ENCODE assay signal across 9 cellular contexts in the genomic region with DNA sequence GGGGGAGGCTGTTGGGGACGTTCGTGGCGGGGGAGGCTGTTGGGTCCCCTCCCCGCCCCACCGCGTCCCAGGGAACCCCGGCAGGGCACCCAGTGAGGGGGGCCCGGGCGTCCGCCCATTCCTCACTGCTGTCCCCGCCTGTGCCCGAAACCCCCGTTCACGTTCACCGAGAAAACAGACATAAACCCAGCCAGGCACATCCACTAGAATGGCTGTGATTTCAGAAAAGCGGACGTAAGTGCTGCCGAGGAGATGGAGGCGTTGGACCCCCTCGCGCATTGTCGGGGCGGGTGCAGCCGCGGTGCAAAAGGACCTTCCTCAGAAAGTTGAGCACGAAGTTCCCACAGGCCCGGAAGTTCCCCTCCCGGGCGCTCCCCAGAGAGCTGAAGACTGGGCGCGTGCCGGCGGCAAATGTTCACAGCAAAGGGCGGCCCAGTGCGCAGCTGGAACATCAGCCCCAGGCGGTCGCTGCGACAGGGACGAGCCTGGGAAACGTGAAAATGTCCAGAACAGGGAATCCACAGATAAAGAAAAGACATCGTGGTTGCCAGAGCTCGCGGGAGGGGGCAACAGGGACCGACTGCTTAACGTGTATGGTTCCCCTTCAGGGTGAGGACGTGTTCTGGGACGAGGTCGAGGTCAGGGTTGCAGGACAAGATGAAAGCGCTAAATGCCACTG. TPM values are rescaled to one million over a fixed set of nuclear protein-coding genes. Genes with fewer than 3 reads are reported as not detected.
A peak's percentile ranks its signal among the peaks of the same experiment; 100 is the strongest.
DNase-seq lines count a peak whose midpoint lies in the region; FAIRE-seq and TF ChIP-seq lines count a peak whose summit lies in the region.
"Had no signal": no experiment of that assay in that cellular context is flagged by ENCODE, and none has a peak within 500 bp of the region (broad histone marks: within the 10 kb centered on the region; RNA-seq: fewer than 3 reads in every experiment).

No MANE protein-coding gene starts in this region.

- H3K36me3 Mint-ChIP-seq in HFFc6 (ENCODE audit: low read depth): no peaks in the 10 kb centered on the region
- H3K36me3 Mint-ChIP-seq in activated T-helper 2 cell treated with anti-CD3 and anti-CD28 coated beads, Interferon-gamma antibody, Interleukin-2, Interleukin-4, amounts not matched to agents 10 μg/mL and 5 μg/mL and 100 μg/mL, durations not matched to agents 14 hours and 24 hours and 36 hours (ENCODE audit: low read depth): no peaks in the 10 kb centered on the region

- H3K27ac ChIP-seq in right atrium auricular region (peak overlapping the region in 1 of 2 donors; percentile 35), small intestine (ENCODE audit: low read depth in 1 of 2, low read length in 1 of 2) (no peak overlapping the region), substantia nigra (ENCODE audit: low read depth, low read length, poor library complexity, severe bottlenecking) (no peak overlapping the region)

- peak overlapping the region; percentile 77 for H3K4me3 Mint-ChIP-seq in HFFc6
- peak overlapping the region; percentile 52 for H3K4me3 Mint-ChIP-seq in activated T-helper 2 cell treated with anti-CD3 and anti-CD28 coated beads, Interferon-gamma antibody, Interleukin-2, Interleukin-4, amounts not matched to agents 10 μg/mL and 5 μg/mL and 100 μg/mL, durations not matched to agents 14 hours and 24 hours and 36 hours (ENCODE audit: low read depth)

- no peaks in the 10 kb centered on the region for H3K36me3 ChIP-seq in right atrium auricular region
- H3K36me3 ChIP-seq in small intestine (ENCODE audit: control insufficient read depth in 2 of 2, insufficient read depth in 2 of 2, low read length in 2 of 2): no peaks in the 10 kb centered on the region

- peaks cover 24% of the 10 kb centered on the region for H3K4me1 Mint-ChIP-seq in HFFc6 (ENCODE audit: low read depth)
- H3K4me1 Mint-ChIP-seq in activated T-helper 2 cell treated with anti-CD3 and anti-CD28 coated beads, Interferon-gamma antibody, Interleukin-2, Interleukin-4, amounts not matched to agents 10 μg/mL and 5 μg/mL and 100 μg/mL, durations not matched to agents 14 hours and 24 hours and 36 hours (ENCODE audit: low read depth): peaks cover 5% of the 10 kb centered on the region

- H3K4me3 ChIP-seq in right atrium auricular region: peak overlapping the region; percentile 19 to 50
- H3K4me3 ChIP-seq in small intestine (ENCODE audit: low read depth in 1 of 2, low read length in 2 of 2): peak overlapping the region in 1 of 2 donors; percentile 28

- FAIRE-seq in small intestine (lab: Jason Lieb, UNC): no peak

- peak overlapping the region; percentile 18 for H3K27ac Mint-ChIP-seq in HFFc6
- H3K27ac Mint-ChIP-seq in activated T-helper 2 cell treated with anti-CD3 and anti-CD28 coated beads, Interferon-gamma antibody, Interleukin-2, Interleukin-4, amounts not matched to agents 10 μg/mL and 5 μg/mL and 100 μg/mL, durations not matched to agents 14 hours and 24 hours and 36 hours: no peak overlapping the region

- no peaks in the 10 kb centered on the region for H3K9me3 ChIP-seq in right atrium auricular region
- H3K9me3 ChIP-seq in small intestine (ENCODE audit: control insufficient read depth, low read depth): no peaks in the 10 kb centered on the region

- WGBS in small intestine, 3 donors: 4 to 8% (median 5%) methylated on average over 43 to 49 of the region's 49 CpGs

- no peaks in the 10 kb centered on the region for H3K9me3 Mint-ChIP-seq in HFFc6
- no peaks in the 10 kb centered on the region for H3K9me3 Mint-ChIP-seq in activated T-helper 2 cell treated with anti-CD3 and anti-CD28 coated beads, Interferon-gamma antibody, Interleukin-2, Interleukin-4, amounts not matched to agents 10 μg/mL and 5 μg/mL and 100 μg/mL, durations not matched to agents 14 hours and 24 hours and 36 hours

- H3K27me3 Mint-ChIP-seq in HFFc6 (ENCODE audit: insufficient read depth): no peaks in the 10 kb centered on the region; the same call in 1 of the 2 replicates
- H3K27me3 Mint-ChIP-seq in activated T-helper 2 cell treated with anti-CD3 and anti-CD28 coated beads, Interferon-gamma antibody, Interleukin-2, Interleukin-4, amounts not matched to agents 10 μg/mL and 5 μg/mL and 100 μg/mL, durations not matched to agents 14 hours and 24 hours and 36 hours (ENCODE audit: low read depth): peaks cover 56% of the 10 kb centered on the region

- TF ChIP-seq CTCF in HFFc6 (IDR thresholded peaks at IDR 0.05): no peak
- TF ChIP-seq CTCF in right atrium auricular region (IDR thresholded peaks at IDR 0.05): no peak

- intact Hi-C loops in activated T-helper 2 cell treated with anti-CD3 and anti-CD28 coated beads, Interferon-gamma antibody, Interleukin-2, Interleukin-4, amounts not matched to agents 10 μg/mL and 5 μg/mL and 100 μg/mL, durations not matched to agents 14 hours and 24 hours and 36 hours (cut with micrococcal nuclease): loop anchor here (2.0 kb wide), 1 partner anchor 36 kb away; no protein-coding TSS in a partner anchor

- DNase-seq in CD1c-positive myeloid dendritic cell (ENCODE audit: extremely low spot score) (peak; percentile 77), HFFc6 (no peak), right atrium auricular region (ENCODE audit: low spot score) (peak; percentile 80), small intestine (peak; percentile 17), DMS53 treated with DMSO at 0.1 percent for 48 hours (lab: John Stamatoyannopoulos, UW; ENCODE audit: unreplicated experiment) (no peak), HPDE6-E6E7 (ENCODE audit: extremely low spot score) (no peak), substantia nigra (lab: John Stamatoyannopoulos, UW) (no peak)
- DNase-seq in activated T-helper 2 cell treated with anti-CD3 and anti-CD28 coated beads, Interferon-gamma antibody, Interleukin-2, Interleukin-4, amounts not matched to agents 10 μg/mL and 5 μg/mL and 100 μg/mL, durations not matched to agents 14 hours and 24 hours and 36 hours (ENCODE audit: low spot score): peak; percentile 8

- H3K27me3 ChIP-seq in right atrium auricular region (no peaks in the 10 kb centered on the region), small intestine (ENCODE audit: control insufficient read depth in 2 of 2, insufficient read depth in 2 of 2, low read length in 2 of 2) (peaks cover 0 to under 1% of the 10 kb centered on the region in 2 donors)

- peaks cover 0 to 28% of the 10 kb centered on the region in 2 donors for H3K4me1 ChIP-seq in right atrium auricular region
- no peaks in the 10 kb centered on the region for H3K4me1 ChIP-seq in small intestine (ENCODE audit: control insufficient read depth in 2 of 2, insufficient read depth in 1 of 2, low read depth in 1 of 2, low read length in 1 of 2)

RNA-seq across cellular contexts. Expression of a gene that starts 18.5 kb away (rescaled TPM):
- 10 to 100 TPM; 20.6 to 29.3 (median 27.5) TPM for total RNA-seq in HFFc6 (2021; fragmentation: NEBNext Ultra II Directional; extraction: Animal tissue kit (Norgen Biotek cat#: 25700))
- total RNA-seq in activated T-helper 2 cell treated with anti-CD3 and anti-CD28 coated beads, Interferon-gamma antibody, Interleukin-2, Interleukin-4, amounts not matched to agents 10 μg/mL and 5 μg/mL and 100 μg/mL, durations not matched to agents 14 hours and 24 hours and 36 hours: not detected in 2 replicates
- total RNA-seq in right atrium auricular region: 1 to 10 TPM; 2.7 to 6.4 TPM
- polyA plus RNA-seq in small intestine: 1 to 10 TPM in 2 of 3 donors, under 1 TPM in 1; 0.89 to 8.8 (median 4.9) TPM
- total RNA-seq: mononuclear cell had no signal

RNA-seq across cellular contexts. Expression of a gene that starts 53.8 kb away (rescaled TPM):
- 100 to 1,000 TPM; 112 to 142 (median 119) TPM for total RNA-seq in HFFc6 (2021; fragmentation: NEBNext Ultra II Directional; extraction: Animal tissue kit (Norgen Biotek cat#: 25700))
- total RNA-seq in activated T-helper 2 cell treated with anti-CD3 and anti-CD28 coated beads, Interferon-gamma antibody, Interleukin-2, Interleukin-4, amounts not matched to agents 10 μg/mL and 5 μg/mL and 100 μg/mL, durations not matched to agents 14 hours and 24 hours and 36 hours: 150 and 154 TPM in 2 replicates
- total RNA-seq in right atrium auricular region: 10 to 100 TPM; 29.5 to 38.8 TPM
- 10 to 100 TPM; 34.0 to 69.3 (median 42.7) TPM for polyA plus RNA-seq in small intestine

RNA-seq across cellular contexts. Expression of a gene that starts 55.2 kb away (rescaled TPM):
- total RNA-seq in HFFc6 (2021; fragmentation: NEBNext Ultra II Directional; extraction: Animal tissue kit (Norgen Biotek cat#: 25700)): 10 to 100 TPM; 12.2 to 17.5 (median 13.2) TPM
- 36.8 and 41.6 TPM in 2 replicates for total RNA-seq in activated T-helper 2 cell treated with anti-CD3 and anti-CD28 coated beads, Interferon-gamma antibody, Interleukin-2, Interleukin-4, amounts not matched to agents 10 μg/mL and 5 μg/mL and 100 μg/mL, durations not matched to agents 14 hours and 24 hours and 36 hours
- 1 to 10 TPM; 2.4 to 2.9 TPM for total RNA-seq in right atrium auricular region
- 10 to 100 TPM in 1 of 3 donors, 1 to 10 TPM in 2; 6.6 to 11.9 (median 7.0) TPM for polyA plus RNA-seq in small intestine

Comparison
In these comparisons a context has a peak if more than half of its experiments do, and no peak if none do; other contexts are left out.
1. DNase-seq: peak in CD1c-positive myeloid dendritic cell (single experiment), activated T-helper 2 cell treated with anti-CD3 and anti-CD28 coated beads, Interferon-gamma antibody, Interleukin-2, Interleukin-4, amounts not matched to agents 10 μg/mL and 5 μg/mL and 100 μg/mL, durations not matched to agents 14 hours and 24 hours and 36 hours (single experiment), right atrium auricular region (single experiment) and small intestine (single experiment); none in HFFc6 (single experiment), DMS53 treated with DMSO at 0.1 percent for 48 hours (single experiment), HPDE6-E6E7 (single experiment) and substantia nigra (0 of 49).